In genomic region chr2:61889212-61889956, GRCh38 we compare ENCODE assay signal across 1 cellular context.
TF ChIP-seq lines count a peak whose summit lies in the region.

No MANE protein-coding gene starts in this region.

TF ChIP-seq in H1, 55 proteins besides CTCF, POLR2A, EP300 and RAD21 (continued from another document):
- TF ChIP-seq, protein P1, sequence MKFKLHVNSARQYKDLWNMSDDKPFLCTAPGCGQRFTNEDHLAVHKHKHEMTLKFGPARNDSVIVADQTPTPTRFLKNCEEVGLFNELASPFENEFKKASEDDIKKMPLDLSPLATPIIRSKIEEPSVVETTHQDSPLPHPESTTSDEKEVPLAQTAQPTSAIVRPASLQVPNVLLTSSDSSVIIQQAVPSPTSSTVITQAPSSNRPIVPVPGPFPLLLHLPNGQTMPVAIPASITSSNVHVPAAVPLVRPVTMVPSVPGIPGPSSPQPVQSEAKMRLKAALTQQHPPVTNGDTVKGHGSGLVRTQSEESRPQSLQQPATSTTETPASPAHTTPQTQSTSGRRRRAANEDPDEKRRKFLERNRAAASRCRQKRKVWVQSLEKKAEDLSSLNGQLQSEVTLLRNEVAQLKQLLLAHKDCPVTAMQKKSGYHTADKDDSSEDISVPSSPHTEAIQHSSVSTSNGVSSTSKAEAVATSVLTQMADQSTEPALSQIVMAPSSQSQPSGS (IDR thresholded peaks at IDR 0.05; ENCODE audit: low read length) = no peak
TF ChIP-seq in H1: peak in this region for 0.
